In genomic region chr1:78157162-78157561, GRCh38 we compare ENCODE assay signal across 22 cellular contexts.
DNase-seq lines count a peak whose midpoint lies in the region; ATAC-seq and TF ChIP-seq lines count a peak whose summit lies in the region.
"Had no signal": no experiment of that assay in that cellular context is flagged by ENCODE, and none has a peak within 500 bp of the region (broad histone marks: within the 10 kb centered on the region; RNA-seq: fewer than 3 reads in every experiment).

No MANE protein-coding gene starts in this region.

- DNase-seq in AG04449 (ENCODE audit: low read depth, low spot score) (peak; percentile 80), IMR-90 (peak; percentile 83), astrocyte of the spinal cord (ENCODE audit: low read depth, low spot score) (peak; percentile 74), fibroblast of the conjunctiva (ENCODE audit: low read depth) (peak; percentile 90), occipital lobe (lab: John Stamatoyannopoulos, UW) (no peak), NCI-H1436 treated with DMSO at 0.1 percent for 48 hours (lab: John Stamatoyannopoulos, UW) (no peak)
- DNase-seq in activated T-helper 2 cell treated with anti-CD3 and anti-CD28 coated beads, Interferon-gamma antibody, Interleukin-2, Interleukin-4, amounts not matched to agents 10 μg/mL and 5 μg/mL and 100 μg/mL, durations not matched to agents 14 hours and 24 hours and 36 hours (ENCODE audit: low spot score): no peak
- DNase-seq: activated CD4-positive, alpha-beta T cell treated with anti-CD3 and anti-CD28 coated beads, Interleukin-2, amount 50 U/mL, for 4 hours; activated naive CD4-positive, alpha-beta T cell treated with anti-CD3 and anti-CD28 coated beads, Interleukin-2, amount 50 U/mL, for 16 hours; activated T-cell treated with anti-CD3 and anti-CD28 coated beads for 4 hours; CD4-positive, alpha-beta T cell; effector CD4-positive, alpha-beta T cell; kidney glomerular epithelial cell; midbrain; NCI-H2029 treated with DMSO at 0.1 percent for 48 hours; NCI-H446 treated with DMSO at 0.1 percent for 48 hours had no signal

- H3K9ac ChIP-seq in IMR-90 (ENCODE audit: low read depth, low read length): no peak overlapping the region
- H3K9ac ChIP-seq: neural progenitor cell had no signal

- no peaks in the 10 kb centered on the region for H3K79me1 ChIP-seq in IMR-90 (ENCODE audit: low read depth in 1 of 2, low read length in 2 of 2)

- BruUV-seq in IMR-90 (replicated peaks; lab: Mats Ljungman, UMichigan): no TSS peak

- CTCF ChIA-PET in AG04449 (lab: Yijun Ruan, JAX): interaction anchor here (1.0 to 3.7 kb wide), 3 partner anchors 11 to 449 kb away, joined by 3 to 31 read pairs (median 10); no protein-coding TSS in a partner anchor
- CTCF ChIA-PET in IMR-90 (lab: Yijun Ruan, JAX): no interaction called here

- dilution Hi-C loops in IMR-90 (cut with HindIII; ENCODE audit: low sequenced_read_pairs, unreplicated experiment): no loop called here

- no peak overlapping the region for H3K4me3 Mint-ChIP-seq in activated T-helper 2 cell treated with anti-CD3 and anti-CD28 coated beads, Interferon-gamma antibody, Interleukin-2, Interleukin-4, amounts not matched to agents 10 μg/mL and 5 μg/mL and 100 μg/mL, durations not matched to agents 14 hours and 24 hours and 36 hours (ENCODE audit: low read depth)
- H3K4me3 Mint-ChIP-seq: CD4-positive, alpha-beta T cell; IgD-negative memory B cell; neural progenitor cell; stimulated activated effector memory CD8-positive, alpha-beta T cell treated with anti-CD3 and anti-CD28 coated beads, Interleukin-12 subunit alpha, Interleukin-12 subunit beta, amount 100 ng/mL, for 72 hours had no signal

- H3K27me3 ChIP-seq in IMR-90 (ENCODE audit: control insufficient read depth, insufficient read depth, low read length): no peaks in the 10 kb centered on the region
- H3K27me3 ChIP-seq: cardiac muscle cell, neural progenitor cell had no signal

- H3K27ac Mint-ChIP-seq in activated T-helper 2 cell treated with anti-CD3 and anti-CD28 coated beads, Interferon-gamma antibody, Interleukin-2, Interleukin-4, amounts not matched to agents 10 μg/mL and 5 μg/mL and 100 μg/mL, durations not matched to agents 14 hours and 24 hours and 36 hours: no peak overlapping the region
- H3K27ac Mint-ChIP-seq: CD4-positive, alpha-beta T cell; IgD-negative memory B cell; neural progenitor cell; stimulated activated effector memory CD8-positive, alpha-beta T cell treated with anti-CD3 and anti-CD28 coated beads, Interleukin-12 subunit alpha, Interleukin-12 subunit beta, amount 100 ng/mL, for 72 hours had no signal

- no peak overlapping the region for H3K14ac ChIP-seq in IMR-90 (replicated peaks; ENCODE audit: low read depth, low read length)

- no peaks in the 10 kb centered on the region for H3K36me3 Mint-ChIP-seq in activated T-helper 2 cell treated with anti-CD3 and anti-CD28 coated beads, Interferon-gamma antibody, Interleukin-2, Interleukin-4, amounts not matched to agents 10 μg/mL and 5 μg/mL and 100 μg/mL, durations not matched to agents 14 hours and 24 hours and 36 hours (ENCODE audit: low read depth)
- H3K36me3 Mint-ChIP-seq: IgD-negative memory B cell; neural progenitor cell; stimulated activated effector memory CD8-positive, alpha-beta T cell treated with anti-CD3 and anti-CD28 coated beads, Interleukin-12 subunit alpha, Interleukin-12 subunit beta, amount 100 ng/mL, for 72 hours had no signal

- no peaks in the 10 kb centered on the region for H3K9me3 ChIP-seq in IMR-90 (ENCODE audit: control insufficient read depth, insufficient read depth, low read length)

- H3K27me3 Mint-ChIP-seq in activated T-helper 2 cell treated with anti-CD3 and anti-CD28 coated beads, Interferon-gamma antibody, Interleukin-2, Interleukin-4, amounts not matched to agents 10 μg/mL and 5 μg/mL and 100 μg/mL, durations not matched to agents 14 hours and 24 hours and 36 hours (ENCODE audit: low read depth): peaks cover 17% of the 10 kb centered on the region

- peak; percentile 48 for ATAC-seq in IMR-90 (ENCODE audit: low read depth)
- ATAC-seq in activated CD4-positive, CD25-positive, alpha-beta regulatory T cell treated with anti-CD3 and anti-CD28 coated beads, Interleukin-2, amount 50 U/mL, for 24 hours: no peak
- ATAC-seq: Right ventricle myocardium inferior; stimulated activated effector memory CD8-positive, alpha-beta T cell treated with anti-CD3 and anti-CD28 coated beads, Interleukin-12 subunit alpha, Interleukin-12 subunit beta, amount 100 ng/mL, for 72 hours had no signal

- in situ Hi-C loops in IMR-90 (cut with MboI; ENCODE audit: low sequenced_read_pairs): no loop called here
- in situ Hi-C loops in astrocyte of the spinal cord (cut with HindIII; ENCODE audit: low sequenced_read_pairs): no loop called here

- POLR2A ChIA-PET in AG04449 (lab: Yijun Ruan, JAX) (no interaction called here), IMR-90 (lab: Charles Lee; ENCODE audit: unreplicated experiment) (no interaction called here)

- H4K20me1 ChIP-seq in IMR-90 (ENCODE audit: insufficient read depth, low read length): no peaks in the 10 kb centered on the region

- no peak overlapping the region for H3K4ac ChIP-seq in IMR-90 (ENCODE audit: low read depth, low read length)

- H3K4me2 ChIP-seq in IMR-90 (ENCODE audit: low read depth, low read length): peak overlapping the region; percentile 9; the same call in 1 of the 2 replicates
- H3K4me2 ChIP-seq: neural progenitor cell had no signal

- peak overlapping the region in 1 of 2 experiments; percentile 55; a peak in 2 of 4 replicates for H4K8ac ChIP-seq in IMR-90 (ENCODE audit: low read depth in 2 of 2, low read length in 2 of 2)

- intact Hi-C loops in IMR-90 (cut with micrococcal nuclease): no loop called here
- intact Hi-C loops in activated T-helper 2 cell treated with anti-CD3 and anti-CD28 coated beads, Interferon-gamma antibody, Interleukin-2, Interleukin-4, amounts not matched to agents 10 μg/mL and 5 μg/mL and 100 μg/mL, durations not matched to agents 14 hours and 24 hours and 36 hours (cut with micrococcal nuclease): no loop called here

- no peak for TF ChIP-seq POLR2A in IMR-90 (IDR thresholded peaks at IDR 0.05; ENCODE audit: low read depth, low read length)

- no peak overlapping the region for H2AK9ac ChIP-seq in IMR-90 (replicated peaks; ENCODE audit: low read depth, low read length, poor library complexity)

- H4K5ac ChIP-seq in IMR-90 (ENCODE audit: low read depth, low read length): no peak overlapping the region

- H2AFZ ChIP-seq in IMR-90 (replicated peaks; ENCODE audit: low read length, poor library complexity): no peak overlapping the region
- H2AFZ ChIP-seq: neural progenitor cell had no signal

- peaks cover 4% of the 10 kb centered on the region for H3K4me1 ChIP-seq in IMR-90 (ENCODE audit: control insufficient read depth, insufficient read depth, low read length)

- no peak overlapping the region for H2AK5ac ChIP-seq in IMR-90 (ENCODE audit: low read depth, low read length)

- no peak for TF ChIP-seq RAD21 in IMR-90 (IDR thresholded peaks at IDR 0.05; ENCODE audit: low read length)

- H3K18ac ChIP-seq in IMR-90 (ENCODE audit: low read depth, low read length): peak overlapping the region; percentile 77; the same call in 1 of the 2 replicates

- no peaks in the 10 kb centered on the region for H3K9me3 Mint-ChIP-seq in activated T-helper 2 cell treated with anti-CD3 and anti-CD28 coated beads, Interferon-gamma antibody, Interleukin-2, Interleukin-4, amounts not matched to agents 10 μg/mL and 5 μg/mL and 100 μg/mL, durations not matched to agents 14 hours and 24 hours and 36 hours
- H3K9me3 Mint-ChIP-seq: CD4-positive, alpha-beta T cell; stimulated activated effector memory CD8-positive, alpha-beta T cell treated with anti-CD3 and anti-CD28 coated beads, Interleukin-12 subunit alpha, Interleukin-12 subunit beta, amount 100 ng/mL, for 72 hours had no signal

- H3K9me1 ChIP-seq in IMR-90 (ENCODE audit: insufficient read depth, low read length): 0 out of 2 replicates have a peak, but pooled peaks cover 2% of the 10 kb centered on the region

- no peak overlapping the region for H3K56ac ChIP-seq in IMR-90 (ENCODE audit: extremely low read depth, insufficient read depth, low read length)

- no peaks in the 10 kb centered on the region for H3K36me3 ChIP-seq in IMR-90 (ENCODE audit: control insufficient read depth, insufficient read depth, low read length)
- H3K36me3 ChIP-seq: cardiac muscle cell, neural progenitor cell had no signal

- H3K4me3 ChIP-seq in AG04449 (ENCODE audit: low read depth, low read length) (no peak overlapping the region), IMR-90 (ENCODE audit: insufficient read depth, low read depth, low read length) (no peak overlapping the region), astrocyte of the spinal cord (ENCODE audit: low read depth, low read length) (no peak overlapping the region)
- H3K4me3 ChIP-seq: cardiac muscle cell, neural progenitor cell had no signal

- no peak overlapping the region; the same call in 1 of the 2 replicates for H3K27ac ChIP-seq in IMR-90 (ENCODE audit: insufficient read depth, low read length)
- H3K27ac ChIP-seq: cardiac muscle cell, neural progenitor cell had no signal

- H3K4me1 Mint-ChIP-seq in activated T-helper 2 cell treated with anti-CD3 and anti-CD28 coated beads, Interferon-gamma antibody, Interleukin-2, Interleukin-4, amounts not matched to agents 10 μg/mL and 5 μg/mL and 100 μg/mL, durations not matched to agents 14 hours and 24 hours and 36 hours (ENCODE audit: low read depth): peaks cover 4% of the 10 kb centered on the region
- H3K4me1 Mint-ChIP-seq: stimulated activated effector memory CD8-positive, alpha-beta T cell treated with anti-CD3 and anti-CD28 coated beads, Interleukin-12 subunit alpha, Interleukin-12 subunit beta, amount 100 ng/mL, for 72 hours had no signal

- H3K23ac ChIP-seq in IMR-90 (ENCODE audit: low read depth, low read length): no peak overlapping the region

- H2BK120ac ChIP-seq in IMR-90 (ENCODE audit: low read depth, low read length): peak overlapping the region; percentile 39; the same call in 1 of the 2 replicates

- TF ChIP-seq CTCF in AG04449 (IDR thresholded peaks at IDR 0.05; ENCODE audit: insufficient read depth, low read length, missing control alignments) (no peak), IMR-90 (conservative IDR thresholded peaks at IDR 0.05; ENCODE audit: low read depth, low read length) (no peak), astrocyte of the spinal cord (IDR thresholded peaks at IDR 0.05; ENCODE audit: low read depth, low read length) (no peak)

- no peak overlapping the region for H2BK15ac ChIP-seq in IMR-90 (ENCODE audit: low read depth, low read length)

- peak overlapping the region; percentile 23 for H2BK5ac ChIP-seq in IMR-90 (ENCODE audit: low read depth, low read length, poor library complexity, severe bottlenecking)

- no peak overlapping the region for H4K91ac ChIP-seq in IMR-90 (ENCODE audit: insufficient read depth, low read depth, low read length)

- no peak overlapping the region for H2BK20ac ChIP-seq in IMR-90 (ENCODE audit: low read depth, low read length)

TF ChIP-seq in IMR-90, 13 proteins besides CTCF, POLR2A, EP300 and RAD21 (continues in another document):
- TF ChIP-seq CHD1 (IDR thresholded peaks at IDR 0.05; ENCODE audit: low read depth, low read length): no peak
- TF ChIP-seq CEBPB (IDR thresholded peaks at IDR 0.05; ENCODE audit: low read depth, low read length): peak; percentile 87
- no peak for TF ChIP-seq BHLHE40 (IDR thresholded peaks at IDR 0.05; ENCODE audit: low read depth, low read length)
- TF ChIP-seq MAZ (IDR thresholded peaks at IDR 0.05; ENCODE audit: borderline replicate concordance, low read depth, low read length): no peak

Comparison
In these comparisons a context has a peak if more than half of its experiments do, and no peak if none do; other contexts are left out.
1. DNase-seq: peak in AG04449 (single experiment), IMR-90 (single experiment), astrocyte of the spinal cord (single experiment) and fibroblast of the conjunctiva (single experiment); none in activated T-helper 2 cell treated with anti-CD3 and anti-CD28 coated beads, Interferon-gamma antibody, Interleukin-2, Interleukin-4, amounts not matched to agents 10 μg/mL and 5 μg/mL and 100 μg/mL, durations not matched to agents 14 hours and 24 hours and 36 hours (single experiment), occipital lobe (single experiment) and NCI-H1436 treated with DMSO at 0.1 percent for 48 hours (single experiment).